ENCODE assay signal across 8 cellular contexts in genomic region chr17:31390748-31391495, GRCh38. TPM values are rescaled to one million over a fixed set of nuclear protein-coding genes. Genes with fewer than 3 reads are reported as not detected.
DNase-seq lines count a peak whose midpoint lies in the region; ATAC-seq and TF ChIP-seq lines count a peak whose summit lies in the region.

No MANE protein-coding gene starts in this region.

- H3K4me1 ChIP-seq in A673 (ENCODE audit: insufficient read depth, low read length, poor library complexity, severe bottlenecking) = no peaks in the 10 kb centered on the region
- H3K4me1 ChIP-seq in mucosa of descending colon (ENCODE audit: low read depth) = no peaks in the 10 kb centered on the region

- H3K9me3 ChIP-seq in A673 (ENCODE audit: low read depth, low read length, poor library complexity, severe bottlenecking) (no peaks in the 10 kb centered on the region), mucosa of descending colon (no peaks in the 10 kb centered on the region)

- CTCF ChIA-PET in A673 (lab: Charles Lee) = no interaction called here

- H3K36me3 ChIP-seq in A673 (ENCODE audit: insufficient read depth, low read length, poor library complexity, severe bottlenecking) (no peaks in the 10 kb centered on the region), mucosa of descending colon (ENCODE audit: low read depth) (no peaks in the 10 kb centered on the region)

- POLR2A ChIA-PET in A673 (lab: Charles Lee; ENCODE audit: low non-redundant PET) = no interaction called here

- H3K27me3 ChIP-seq in A673 (replicated peaks; ENCODE audit: insufficient read depth, low read depth, low read length, poor library complexity) = no peaks in the 10 kb centered on the region

- peak; percentile 10 for ATAC-seq in mucosa of descending colon
- no peak for ATAC-seq in esophagus mucosa
- no peak for ATAC-seq in HG03457 (IDR thresholded peaks at IDR 0.05; ENCODE audit: unreplicated experiment)
- no peak for ATAC-seq in HG02885 (IDR thresholded peaks at IDR 0.05; ENCODE audit: poor library complexity, unreplicated experiment)

- peak overlapping the region; percentile 40 for H3K4me3 ChIP-seq in A673 (ENCODE audit: low read depth, low read length, poor library complexity, severe bottlenecking)
- H3K4me3 ChIP-seq in HFF-Myc (replicated peaks; ENCODE audit: low read depth, low read length) = peak overlapping the region; percentile 26
- no peak overlapping the region for H3K4me3 ChIP-seq in mucosa of descending colon

- no peak for DNase-seq in A673 (ENCODE audit: low spot score)
- no peak for DNase-seq in HFF-Myc (ENCODE audit: extremely low read depth, low read depth)
- DNase-seq in mucosa of descending colon = no peak
- no peak for DNase-seq in EL

- BruUV-seq in A673 (replicated peaks; lab: Mats Ljungman, UMichigan) = no TSS peak

- H3K27ac ChIP-seq in A673 (ENCODE audit: low read depth, low read length, poor library complexity, severe bottlenecking) (no peak overlapping the region), cingulate gyrus (ENCODE audit: low read depth, low read length) (peak overlapping the region; percentile 65)

- TF ChIP-seq CTCF in A673 (conservative IDR thresholded peaks at IDR 0.05; ENCODE audit: low read depth, low read length) (no peak), HFF-Myc (IDR thresholded peaks at IDR 0.05; ENCODE audit: low read depth, low read length, missing control alignments) (no peak), mucosa of descending colon (IDR thresholded peaks at IDR 0.05) (no peak)

- intact Hi-C loops in A673 (cut with micrococcal nuclease; ENCODE audit: unreplicated experiment) = no loop called here
- intact Hi-C loops in mucosa of descending colon (cut with DNase I, micrococcal nuclease) = no loop called here

RNA-seq across cellular contexts. Expression of gene RAB11FIP4, which starts 0.6 kb away (rescaled TPM):
- total RNA-seq in A673 (2021) = 2.4 and 4.1 TPM in 2 replicates
- 10 to 100 TPM; 24.5 to 49.9 (median 40.7) TPM for total RNA-seq in mucosa of descending colon
- 10.3 TPM for total RNA-seq in esophagus mucosa
